In genomic region chr15:43406808-43407207, GRCh38 we compare ENCODE assay signal across 13 cellular contexts. TPM values are rescaled to one million over a fixed set of nuclear protein-coding genes. Genes with fewer than 3 reads are reported as not detected.
A peak's percentile ranks its signal among the peaks of the same experiment; 100 is the strongest.
DNase-seq lines count a peak whose midpoint lies in the region; ATAC-seq, FAIRE-seq and TF ChIP-seq lines count a peak whose summit lies in the region.
"Had no signal": no experiment of that assay in that cellular context is flagged by ENCODE, and none has a peak within 500 bp of the region (broad histone marks: within the 10 kb centered on the region; RNA-seq: fewer than 3 reads in every experiment).

No MANE protein-coding gene starts in this region.

- no peak overlapping the region for H2BK20ac ChIP-seq in H9 (ENCODE audit: low read depth, low read length, poor library complexity, severe bottlenecking)

- H3K27me3 Mint-ChIP-seq in H9 (ENCODE audit: low read depth), result no peaks in the 10 kb centered on the region
- H3K27me3 Mint-ChIP-seq: CD4-positive, alpha-beta memory T cell had no signal

- no peaks in the 10 kb centered on the region for H3K9me3 Mint-ChIP-seq in H9
- H3K9me3 Mint-ChIP-seq: CD4-positive, alpha-beta memory T cell had no signal

- no peak overlapping the region for H2BK15ac ChIP-seq in H9 (ENCODE audit: low read depth, low read length)

- no TSS peak for BruUV-seq in HepG2 (replicated peaks; lab: Mats Ljungman, UMichigan)

- H3K56ac ChIP-seq in H9 (ENCODE audit: insufficient read length, low read depth, low read length), result no peak overlapping the region

- in situ Hi-C loops in HepG2 (cut with HindIII; ENCODE audit: extremely low pct_ligation_motif_present, low pct_unique_long_range_greater_than_20kb), result no loop called here

- H3K4me3 Mint-ChIP-seq in H9, result no peak overlapping the region
- H3K4me3 Mint-ChIP-seq: CD4-positive, alpha-beta memory T cell had no signal

- H3K36me3 Mint-ChIP-seq in H9 (ENCODE audit: insufficient read depth in 1 of 3, low read depth in 3 of 3), result peaks cover 50 to 90% (median 83%) of the 10 kb centered on the region in 3 experiments

- no peak overlapping the region for H2BK12ac ChIP-seq in H9 (ENCODE audit: insufficient read length, low read depth, low read length)

- intact Hi-C loops in HepG2 (cut with micrococcal nuclease; ENCODE audit: unreplicated experiment), result no loop called here

- H3K18ac ChIP-seq in H9 (ENCODE audit: insufficient read length, low read depth, low read length), result no peak overlapping the region

- H3K79me2 ChIP-seq in H9 (ENCODE audit: insufficient read depth, low read length) (no peaks in the 10 kb centered on the region), HepG2 (ENCODE audit: insufficient read depth, low read length) (no peaks in the 10 kb centered on the region)

- H4K91ac ChIP-seq in H9 (ENCODE audit: insufficient read length, low read depth, low read length), result no peak overlapping the region

- TF ChIP-seq POLR2A in A549 (IDR thresholded peaks at IDR 0.05; ENCODE audit: low read length), result no peak
- no peak for TF ChIP-seq POLR2A in HepG2 (IDR thresholded peaks at IDR 0.05; ENCODE audit: insufficient read depth in 1 of 2, low read depth in 2 of 2, low read length in 2 of 2)

- TF ChIP-seq CTCF in A549 (IDR thresholded peaks at IDR 0.05) (no peak), H9 (conservative IDR thresholded peaks at IDR 0.05) (no peak), HepG2 (CRISPR knock-in tag; IDR thresholded peaks at IDR 0.05) (no peak)

- H3K27ac Mint-ChIP-seq in H9, result no peak overlapping the region

- H3K4me1 ChIP-seq in A549 (peaks cover 7% of the 10 kb centered on the region; the same call in 2 of the 3 replicates), H9 (ENCODE audit: insufficient read depth, low read length) (no peaks in the 10 kb centered on the region), HepG2 (ENCODE audit: insufficient read depth, low read length) (peaks cover 5% of the 10 kb centered on the region; the same call in 1 of the 2 replicates), rectal smooth muscle tissue (ENCODE audit: control insufficient read depth, insufficient read depth, low read length) (peaks cover 2% of the 10 kb centered on the region)

- no peak overlapping the region for H3K23ac ChIP-seq in H9 (ENCODE audit: insufficient read length, low read depth, low read length)

- no peak overlapping the region for H2AK5ac ChIP-seq in H9 (ENCODE audit: insufficient read length, low read length)

- H2BK5ac ChIP-seq in H9 (ENCODE audit: insufficient read length, low read length), result no peak overlapping the region

- no peak overlapping the region for H2AFZ ChIP-seq in H9 (ENCODE audit: low read length)
- H2AFZ ChIP-seq in HepG2 (ENCODE audit: low read length), result no peak overlapping the region

- no peak overlapping the region for H3K4ac ChIP-seq in H9 (ENCODE audit: low read depth, low read length)

- ATAC-seq in A549, result no peak
- no peak for ATAC-seq in HepG2
- ATAC-seq in GM19324 (IDR thresholded peaks at IDR 0.05; ENCODE audit: low FRiP score, unreplicated experiment), result no peak
- ATAC-seq in HG03280 (IDR thresholded peaks at IDR 0.05; ENCODE audit: unreplicated experiment), result no peak
- ATAC-seq: GM12878 had no signal

- H4K5ac ChIP-seq in H9 (ENCODE audit: insufficient read length, low read depth, low read length), result no peak overlapping the region

- TF ChIP-seq EP300 in A549 (IDR thresholded peaks at IDR 0.05), result no peak
- TF ChIP-seq EP300 in HepG2 (IDR thresholded peaks at IDR 0.05; ENCODE audit: low read depth in 2 of 2, low read length in 2 of 2), result no peak
- TF ChIP-seq EP300 in HepG2 (CRISPR knock-in tag; IDR thresholded peaks at IDR 0.05; ENCODE audit: borderline replicate concordance), result no peak

- no peak overlapping the region for H3K4me3 ChIP-seq in A549
- H3K4me3 ChIP-seq in HepG2 (replicated peaks in 1 of 3; ENCODE audit: insufficient read depth in 1 of 3, low read depth in 2 of 3, low read length in 3 of 3), result no peak overlapping the region
- no peak overlapping the region for H3K4me3 ChIP-seq in rectal smooth muscle tissue (ENCODE audit: low read length)
- H3K4me3 ChIP-seq: GM12878 had no signal

- H3K4me1 Mint-ChIP-seq in H9, result no peaks in the 10 kb centered on the region

- no peak overlapping the region for H2BK120ac ChIP-seq in H9 (ENCODE audit: low read depth, low read length, poor library complexity, severe bottlenecking)

- H4K20me1 ChIP-seq in H9 (ENCODE audit: control insufficient read depth, insufficient read depth, insufficient read length) (no peaks in the 10 kb centered on the region), HepG2 (ENCODE audit: insufficient read depth, low read length) (no peaks in the 10 kb centered on the region)

- H3K14ac ChIP-seq in H9 (ENCODE audit: insufficient read depth, low read length), result no peak overlapping the region

- H3K4me2 ChIP-seq in A549 (no peak overlapping the region), H9 (ENCODE audit: insufficient read depth, insufficient read length, low read length) (no peak overlapping the region), HepG2 (ENCODE audit: low read depth, low read length) (no peak overlapping the region)

- peak overlapping the region; percentile 18 for H4K8ac ChIP-seq in H9 (replicated peaks; ENCODE audit: insufficient read length, low read depth, low read length)

- no peaks in the 10 kb centered on the region for H3K9me3 ChIP-seq in A549
- no peaks in the 10 kb centered on the region for H3K9me3 ChIP-seq in H9 (ENCODE audit: control insufficient read depth, low read depth, low read length)
- H3K9me3 ChIP-seq in HepG2 (ENCODE audit: low read length), result no peaks in the 10 kb centered on the region
- H3K9me3 ChIP-seq: BE2C had no signal

- no peak for TF ChIP-seq RAD21 in A549 (conservative IDR thresholded peaks at IDR 0.05 in 1 of 2, IDR thresholded peaks at IDR 0.05 in 1 of 2)
- TF ChIP-seq RAD21 in HepG2 (CRISPR knock-in tag; IDR thresholded peaks at IDR 0.05), result no peak

- H3K23me2 ChIP-seq in H9 (ENCODE audit: insufficient read length, low read depth, low read length, poor library complexity, severe bottlenecking), result no peaks in the 10 kb centered on the region

- H3T11ph ChIP-seq in H9 (ENCODE audit: low read length), result no peak overlapping the region

- CTCF ChIA-PET in A549 (lab: Yijun Ruan, JAX), result interaction anchor here (0.7 kb wide), 1 partner anchor 9 kb away, joined by 3 read pairs; no protein-coding TSS in a partner anchor
- CTCF ChIA-PET in HepG2 (lab: Yijun Ruan, JAX; ENCODE audit: low intra/inter-chr PET ratio, low total read pairs), result no interaction called here

- H3K27me3 ChIP-seq in H9 (ENCODE audit: insufficient read depth, low read length) (no peaks in the 10 kb centered on the region), HepG2 (ENCODE audit: control insufficient read depth in 1 of 2, insufficient read depth in 2 of 2, low read length in 2 of 2) (no peaks in the 10 kb centered on the region), rectal smooth muscle tissue (ENCODE audit: control insufficient read depth, insufficient read depth, low read length) (no peaks in the 10 kb centered on the region)
- H3K27me3 ChIP-seq: BE2C had no signal

- POLR2A ChIA-PET in A549 (lab: Yijun Ruan, JAX) (no interaction called here), HepG2 (lab: Yijun Ruan, JAX) (interaction anchor here (1.0 kb wide), 1 partner anchor 36 kb away, joined by 3 read pairs; the partner anchor contains the start of genes TUBGCP4 and ZSCAN29)

- WGBS in A549 (ENCODE audit: missing lambda C conversion rate), result 89% methylated on average over 2 of the region's 2 CpGs
- WGBS in H9 (ENCODE audit: extremely low coverage, insufficient read length, low lambda C conversion rate), result no CpG with 5 or more reads among the region's 2 CpGs
- WGBS in HepG2 (ENCODE audit: low lambda C conversion rate), result 97% methylated on average over 2 of the region's 2 CpGs

- peaks cover 21 to 70% of the 10 kb centered on the region in 2 experiments for H3K36me3 ChIP-seq in HepG2 (replicated peaks in 1 of 2; ENCODE audit: control insufficient read depth in 1 of 2, insufficient read depth in 2 of 2, low read length in 2 of 2)
- peaks cover 41% of the 10 kb centered on the region for H3K36me3 ChIP-seq in rectal smooth muscle tissue (ENCODE audit: control insufficient read depth, insufficient read depth, low read length)

- no peaks in the 10 kb centered on the region for H3K79me1 ChIP-seq in H9 (ENCODE audit: insufficient read depth, low read depth, low read length, poor library complexity, severe bottlenecking)

- H3K9ac ChIP-seq in H9 (ENCODE audit: extremely low read depth, insufficient read length, low read length), result no peak overlapping the region
- H3K9ac ChIP-seq in HepG2 (ENCODE audit: insufficient read depth, low read depth, low read length), result no peak overlapping the region
- no peak overlapping the region for H3K9ac ChIP-seq in rectal smooth muscle tissue (ENCODE audit: low read length)

- H3K27ac ChIP-seq in A549 (no peak overlapping the region), H9 (ENCODE audit: insufficient read length, low read depth, low read length) (no peak overlapping the region), HepG2 (ENCODE audit: extremely low read length, insufficient read depth, low read length) (no peak overlapping the region), rectal smooth muscle tissue (ENCODE audit: low read depth, low read length) (peak overlapping the region; percentile 4)
- H3K27ac ChIP-seq: C4-2B had no signal

- DNase-seq in A549 (ENCODE audit: low read depth in 1 of 2, low spot score in 1 of 2) (no peak), H9 (no peak), HepG2 (ENCODE audit: low spot score) (no peak), NCI-H1092 treated with DMSO at 0.1 percent for 48 hours (lab: John Stamatoyannopoulos, UW) (no peak)
- DNase-seq: BE2C; CD4-positive, alpha-beta memory T cell; DMS79 had no signal

- FAIRE-seq in A549 (lab: Jason Lieb, UNC) (no peak), HepG2 (lab: Jason Lieb, UNC) (no peak)
- FAIRE-seq: A204.1, GM12878 had no signal

RNA-seq across cellular contexts. Expression of gene TUBGCP4, which starts 35.9 kb away (rescaled TPM):
- polyA plus RNA-seq in A549 (2011; rRNA removed) (10.4 and 12.4 TPM in 2 replicates), A549 (2017; fragmentation: RNase III; extraction: RNeasy Plus Mini Kit Qiagen cat#74134 plus additional on column Dnase treatment) (6.5 to 6.7 TPM (median 6.6 TPM) in 3 replicates), HepG2 (2011; rRNA removed) (15.0 and 15.1 TPM in 2 replicates)
- 3.7 and 5.1 TPM in 2 replicates for polyA plus RNA-seq in A549 (2012; cell fraction: cytosol; rRNA removed)
- polyA plus RNA-seq in A549 (2012; cell fraction: nucleus; rRNA removed), result 9.1 and 11.1 TPM in 2 replicates
- 13.7 and 17.1 TPM in 2 replicates for polyA minus RNA-seq in A549 (2011; rRNA and poly(A)+ RNA removed)
- total RNA-seq in H9 (2021) (23.5 and 24.6 TPM in 2 replicates), HepG2 (2016; rRNA removed; fragmentation: Illumina TruSeq; extraction: Trizol) (20.5 and 23.7 TPM in 2 replicates)
- total RNA-seq in HepG2 (2016; cell fraction: cytosol; rRNA removed; fragmentation: Illumina TruSeq; extraction: Trizol; ENCODE audit: low read depth), result 13.7 and 14.5 TPM in 2 replicates
- 16.0 and 24.8 TPM in 2 replicates for total RNA-seq in HepG2 (2016; cell fraction: insoluble cytoplasmic fraction; rRNA removed; fragmentation: Illumina TruSeq; extraction: Trizol)
- 12.4 and 13.8 TPM in 2 replicates for total RNA-seq in HepG2 (2016; cell fraction: membrane; rRNA removed; fragmentation: Illumina TruSeq; extraction: Trizol)
- 23.9 and 26.9 TPM in 2 replicates for total RNA-seq in HepG2 (2016; cell fraction: nucleus; rRNA removed; fragmentation: Illumina TruSeq; extraction: Trizol)
- 10.4 and 12.4 TPM in 2 replicates for polyA plus RNA-seq in HepG2 (2011; cell fraction: cytosol; rRNA removed)
- polyA plus RNA-seq in HepG2 (2011; cell fraction: nucleus; rRNA removed), result 13.4 TPM in 2 replicates
- 14.3 and 16.0 TPM in 2 replicates for polyA plus RNA-seq in HepG2 (2012)
- polyA plus RNA-seq in HepG2 (2016; cell fraction: cytosol; fragmentation: Illumina TruSeq; extraction: Trizol; ENCODE audit: low read depth), result 3.2 and 3.3 TPM in 2 replicates
- 27.5 and 28.6 TPM in 2 replicates for polyA plus RNA-seq in HepG2 (2016; cell fraction: insoluble cytoplasmic fraction; fragmentation: Illumina TruSeq; extraction: Trizol; ENCODE audit: low read depth)
- polyA plus RNA-seq in HepG2 (2016; cell fraction: membrane; fragmentation: Illumina TruSeq; extraction: Trizol; ENCODE audit: low read depth), result 6.6 and 7.5 TPM in 2 replicates
- polyA plus RNA-seq in HepG2 (2016; cell fraction: nucleus; fragmentation: Illumina TruSeq; extraction: Trizol; ENCODE audit: insufficient read depth, low read depth), result 33.8 and 36.4 TPM in 2 replicates
- 29.1 and 72.0 TPM in 2 replicates for polyA minus RNA-seq in HepG2 (2011; rRNA and poly(A)+ RNA removed; ENCODE audit: low replicate concordance)
- 21.7 and 23.5 TPM in 2 replicates for polyA minus RNA-seq in HepG2 (2011; cell fraction: cytosol; rRNA and poly(A)+ RNA removed)
- 28.1 and 30.7 TPM in 2 replicates for polyA minus RNA-seq in HepG2 (2011; cell fraction: nucleus; rRNA and poly(A)+ RNA removed)

RNA-seq across cellular contexts. Expression of gene ZSCAN29, which starts 36.0 kb away (rescaled TPM):
- 10.7 and 13.8 TPM in 2 replicates for polyA plus RNA-seq in A549 (2011; rRNA removed)
- polyA plus RNA-seq in A549 (2012; cell fraction: cytosol; rRNA removed), result 4.1 and 4.4 TPM in 2 replicates
- 5.0 and 8.6 TPM in 2 replicates for polyA plus RNA-seq in A549 (2012; cell fraction: nucleus; rRNA removed)
- polyA plus RNA-seq in A549 (2017; fragmentation: RNase III; extraction: RNeasy Plus Mini Kit Qiagen cat#74134 plus additional on column Dnase treatment), result 12.7 to 14.4 TPM (median 13.7 TPM) in 3 replicates
- 9.3 and 9.8 TPM in 2 replicates for polyA minus RNA-seq in A549 (2011; rRNA and poly(A)+ RNA removed)
- total RNA-seq in H9 (2021), result 46.7 and 52.5 TPM in 2 replicates
- 25.1 and 27.4 TPM in 2 replicates for total RNA-seq in HepG2 (2016; rRNA removed; fragmentation: Illumina TruSeq; extraction: Trizol)
- 4.5 and 4.8 TPM in 2 replicates for total RNA-seq in HepG2 (2016; cell fraction: cytosol; rRNA removed; fragmentation: Illumina TruSeq; extraction: Trizol; ENCODE audit: low read depth)
- total RNA-seq in HepG2 (2016; cell fraction: insoluble cytoplasmic fraction; rRNA removed; fragmentation: Illumina TruSeq; extraction: Trizol), result 22.2 and 27.8 TPM in 2 replicates
- total RNA-seq in HepG2 (2016; cell fraction: membrane; rRNA removed; fragmentation: Illumina TruSeq; extraction: Trizol), result 14.1 and 14.5 TPM in 2 replicates
- 28.4 and 30.2 TPM in 2 replicates for total RNA-seq in HepG2 (2016; cell fraction: nucleus; rRNA removed; fragmentation: Illumina TruSeq; extraction: Trizol)
- 8.3 and 10.6 TPM in 2 replicates for polyA plus RNA-seq in HepG2 (2011; rRNA removed)
- 5.1 TPM in 2 replicates for polyA plus RNA-seq in HepG2 (2011; cell fraction: cytosol; rRNA removed)
- polyA plus RNA-seq in HepG2 (2011; cell fraction: nucleus; rRNA removed), result 17.8 and 24.3 TPM in 2 replicates
- polyA plus RNA-seq in HepG2 (2012), result 11.3 and 13.3 TPM in 2 replicates
- polyA plus RNA-seq in HepG2 (2016; cell fraction: cytosol; fragmentation: Illumina TruSeq; extraction: Trizol; ENCODE audit: low read depth), result 0.95 and 1.2 TPM in 2 replicates
- 13.8 and 14.3 TPM in 2 replicates for polyA plus RNA-seq in HepG2 (2016; cell fraction: insoluble cytoplasmic fraction; fragmentation: Illumina TruSeq; extraction: Trizol; ENCODE audit: low read depth)
- polyA plus RNA-seq in HepG2 (2016; cell fraction: membrane; fragmentation: Illumina TruSeq; extraction: Trizol; ENCODE audit: low read depth), result 3.3 and 4.1 TPM in 2 replicates
- 42.1 and 49.5 TPM in 2 replicates for polyA plus RNA-seq in HepG2 (2016; cell fraction: nucleus; fragmentation: Illumina TruSeq; extraction: Trizol; ENCODE audit: insufficient read depth, low read depth)
- 11.8 and 17.6 TPM in 2 replicates for polyA minus RNA-seq in HepG2 (2011; rRNA and poly(A)+ RNA removed; ENCODE audit: low replicate concordance)
- polyA minus RNA-seq in HepG2 (2011; cell fraction: cytosol; rRNA and poly(A)+ RNA removed), result 8.3 and 10.3 TPM in 2 replicates
- polyA minus RNA-seq in HepG2 (2011; cell fraction: nucleus; rRNA and poly(A)+ RNA removed), result 18.5 and 23.0 TPM in 2 replicates

Comparison
In these comparisons a context has a peak if more than half of its experiments do, and no peak if none do; other contexts are left out.
1. Of the 38 proteins assayed by ChIP-seq in both HepG2 and A549: peak only in HepG2: none; only in A549: none; in both: MAFK; in neither: 37.